8 cellular contexts compared by ENCODE assay signal in the genomic region with DNA sequence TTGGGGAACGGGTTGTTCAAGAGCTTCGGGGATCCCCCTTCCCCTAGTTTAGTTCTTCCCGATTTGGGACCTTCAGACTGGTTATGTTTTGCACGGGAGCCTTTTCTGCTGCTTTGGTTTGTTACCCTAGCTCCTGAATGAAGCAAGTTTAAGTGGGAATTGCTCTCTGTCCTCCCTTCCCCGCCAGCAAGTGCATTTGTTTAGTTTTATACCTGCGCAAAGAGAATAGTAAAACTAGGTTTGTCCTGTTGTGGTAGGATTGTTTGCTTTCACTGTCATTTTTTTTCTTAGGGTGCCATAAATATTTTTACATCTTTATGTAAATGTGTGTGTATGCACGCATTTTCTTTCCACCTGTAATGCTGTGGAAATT. TPM values are rescaled to one million over a fixed set of nuclear protein-coding genes. Genes with fewer than 3 reads are reported as not detected.
DNase-seq lines count a peak whose midpoint lies in the region; ATAC-seq lines count a peak whose summit lies in the region.

No MANE protein-coding gene starts in this region.

- 4 to 21% methylated on average over 5 to 7 of the region's 7 CpGs for WGBS in ectodermal cell, 2 experiments

- DNase-seq in CD4-positive, alpha-beta memory T cell: no peak
- DNase-seq in NCI-H526 (lab: John Stamatoyannopoulos, UW) (peak; percentile 38 to 67), sciatic nerve (ENCODE audit: low spot score) (no peak), DMS153 (lab: John Stamatoyannopoulos, UW) (no peak), posterior cingulate gyrus (no peak)
- DNase-seq in natural killer cell treated with Interleukin-12 subunit alpha and Interleukin-12 subunit beta and Interleukin-15 and Interleukin-18, amount 100 ng/mL, for 72 hours (ENCODE audit: low spot score): no peak

- intact Hi-C loops in CD4-positive, alpha-beta memory T cell (cut with micrococcal nuclease): no loop called here
- intact Hi-C loops in sciatic nerve (cut with DNase I): no loop called here
- intact Hi-C loops in posterior cingulate gyrus (cut with DNase I): no loop called here

- H3K27ac ChIP-seq in CD4-positive, alpha-beta memory T cell (ENCODE audit: low read depth, low read length): no peak overlapping the region
- no peak overlapping the region for H3K27ac ChIP-seq in ectodermal cell (ENCODE audit: insufficient read depth, low read depth, low read length, poor library complexity, severe bottlenecking)

- H3K4me1 Mint-ChIP-seq in CD4-positive, alpha-beta memory T cell: peaks cover 4 to 12% (median 7%) of the 10 kb centered on the region in 4 donors
- peaks cover 0 to 3% of the 10 kb centered on the region in 2 donors for H3K4me1 Mint-ChIP-seq in natural killer cell treated with Interleukin-12 subunit alpha and Interleukin-12 subunit beta and Interleukin-15 and Interleukin-18, amount 100 ng/mL, for 72 hours (ENCODE audit: low read depth in 2 of 2)

- POLR2A ChIA-PET in CD4-positive, alpha-beta memory T cell (lab: Charles Lee; ENCODE audit: partially characterized antibody): no interaction called here

- no peaks in the 10 kb centered on the region for H3K36me3 Mint-ChIP-seq in CD4-positive, alpha-beta memory T cell
- no peaks in the 10 kb centered on the region for H3K36me3 Mint-ChIP-seq in natural killer cell treated with Interleukin-12 subunit alpha and Interleukin-12 subunit beta and Interleukin-15 and Interleukin-18, amount 100 ng/mL, for 72 hours

- peaks cover 0 to 3% (median 0%) of the 10 kb centered on the region in 8 donors for H3K9me3 Mint-ChIP-seq in CD4-positive, alpha-beta memory T cell
- H3K9me3 Mint-ChIP-seq in natural killer cell treated with Interleukin-12 subunit alpha and Interleukin-12 subunit beta and Interleukin-15 and Interleukin-18, amount 100 ng/mL, for 72 hours: peaks cover 2% of the 10 kb centered on the region

- no peak overlapping the region for H3K27ac Mint-ChIP-seq in CD4-positive, alpha-beta memory T cell
- H3K27ac Mint-ChIP-seq in natural killer cell treated with Interleukin-12 subunit alpha and Interleukin-12 subunit beta and Interleukin-15 and Interleukin-18, amount 100 ng/mL, for 72 hours: no peak overlapping the region

- H3K9me3 ChIP-seq in CD4-positive, alpha-beta memory T cell (ENCODE audit: control insufficient read depth in 1 of 2, low read length in 2 of 2): no peaks in the 10 kb centered on the region
- H3K9me3 ChIP-seq in ectodermal cell (ENCODE audit: control insufficient read depth, low read length): no peaks in the 10 kb centered on the region

- H3K36me3 ChIP-seq in CD4-positive, alpha-beta memory T cell (ENCODE audit: insufficient read depth, low read length): no peaks in the 10 kb centered on the region
- no peaks in the 10 kb centered on the region for H3K36me3 ChIP-seq in ectodermal cell (ENCODE audit: control insufficient read depth, insufficient read depth, low read length)

- H3K27me3 Mint-ChIP-seq in CD4-positive, alpha-beta memory T cell: peaks cover 43 to 47% of the 10 kb centered on the region in 2 donors
- H3K27me3 Mint-ChIP-seq in natural killer cell treated with Interleukin-12 subunit alpha and Interleukin-12 subunit beta and Interleukin-15 and Interleukin-18, amount 100 ng/mL, for 72 hours: peaks cover 24 to 40% of the 10 kb centered on the region in 2 donors

- H3K4me1 ChIP-seq in CD4-positive, alpha-beta memory T cell (ENCODE audit: insufficient read depth, low read length): no peaks in the 10 kb centered on the region
- H3K4me1 ChIP-seq in ectodermal cell (ENCODE audit: control insufficient read depth, insufficient read depth, low read length): peaks cover 16% of the 10 kb centered on the region

- ATAC-seq in natural killer cell treated with Interleukin-12 subunit alpha and Interleukin-12 subunit beta and Interleukin-15 and Interleukin-18, amount 100 ng/mL, for 72 hours: no peak
- ATAC-seq in sciatic nerve (no peak), GM18511 (IDR thresholded peaks at IDR 0.05; ENCODE audit: unreplicated experiment) (no peak)

- H3K27me3 ChIP-seq in CD4-positive, alpha-beta memory T cell (ENCODE audit: insufficient read depth, low read length): peaks cover 5% of the 10 kb centered on the region
- peaks cover 14% of the 10 kb centered on the region for H3K27me3 ChIP-seq in ectodermal cell (ENCODE audit: control insufficient read depth, insufficient read depth, low read length, poor library complexity, severe bottlenecking)

- CTCF ChIA-PET in CD4-positive, alpha-beta memory T cell (lab: Charles Lee; ENCODE audit: partially characterized antibody): interaction anchor here (1.9 to 2.6 kb wide), 2 partner anchors 8 to 41 kb away, joined by 4 to 9 read pairs; no protein-coding TSS in a partner anchor

- H3K4me3 Mint-ChIP-seq in CD4-positive, alpha-beta memory T cell: peak overlapping the region in 7 of 8 donors; percentile 69 to 91 (median 82)
- H3K4me3 Mint-ChIP-seq in natural killer cell treated with Interleukin-12 subunit alpha and Interleukin-12 subunit beta and Interleukin-15 and Interleukin-18, amount 100 ng/mL, for 72 hours: peak overlapping the region; percentile 47

- no peak overlapping the region for H3K4me3 ChIP-seq in CD4-positive, alpha-beta memory T cell (ENCODE audit: low read length in 2 of 2)
- H3K4me3 ChIP-seq in ectodermal cell (ENCODE audit: insufficient read depth, low read depth, low read length): peak overlapping the region; percentile 74

RNA-seq across cellular contexts. Expression of a gene that starts 0.7 kb away (rescaled TPM):
- total RNA-seq in CD4-positive, alpha-beta memory T cell: under 1 TPM; 0.41 to 0.50 TPM
- under 1 TPM; 0.07 to 0.15 TPM for polyA plus RNA-seq in CD4-positive, alpha-beta memory T cell
- polyA plus RNA-seq in ectodermal cell (2013, experiment 1 of 4): 19.3 TPM
- 21.6 TPM for polyA plus RNA-seq in ectodermal cell (2013, experiment 2 of 4)
- polyA plus RNA-seq in ectodermal cell (2013, experiment 3 of 4): 14.2 TPM
- polyA plus RNA-seq in ectodermal cell (2013, experiment 4 of 4): 14.8 TPM
- total RNA-seq in natural killer cell treated with Interleukin-12 subunit alpha and Interleukin-12 subunit beta and Interleukin-15 and Interleukin-18, amount 100 ng/mL, for 72 hours: not detected
- total RNA-seq in sciatic nerve: 35.9 TPM

Comparison
In these comparisons a context has a peak if more than half of its experiments do, and no peak if none do; other contexts are left out.
1. DNase-seq: peak in NCI-H526 (2 of 2); none in CD4-positive, alpha-beta memory T cell (0 of 5), natural killer cell treated with Interleukin-12 subunit alpha and Interleukin-12 subunit beta and Interleukin-15 and Interleukin-18, amount 100 ng/mL, for 72 hours (single experiment), sciatic nerve (single experiment), DMS153 (single experiment) and posterior cingulate gyrus (0 of 10).
2. RNA of a gene that starts 0.7 kb away (total RNA-seq): 35.9 TPM in sciatic nerve (single experiment); 0.41 to 0.50 TPM in CD4-positive, alpha-beta memory T cell and not detected in natural killer cell treated with Interleukin-12 subunit alpha and Interleukin-12 subunit beta and Interleukin-15 and Interleukin-18, amount 100 ng/mL, for 72 hours; every median in the first group is over 10 times any median in the second.